ENCODE assay signal across 18 cellular contexts in the genomic region with DNA sequence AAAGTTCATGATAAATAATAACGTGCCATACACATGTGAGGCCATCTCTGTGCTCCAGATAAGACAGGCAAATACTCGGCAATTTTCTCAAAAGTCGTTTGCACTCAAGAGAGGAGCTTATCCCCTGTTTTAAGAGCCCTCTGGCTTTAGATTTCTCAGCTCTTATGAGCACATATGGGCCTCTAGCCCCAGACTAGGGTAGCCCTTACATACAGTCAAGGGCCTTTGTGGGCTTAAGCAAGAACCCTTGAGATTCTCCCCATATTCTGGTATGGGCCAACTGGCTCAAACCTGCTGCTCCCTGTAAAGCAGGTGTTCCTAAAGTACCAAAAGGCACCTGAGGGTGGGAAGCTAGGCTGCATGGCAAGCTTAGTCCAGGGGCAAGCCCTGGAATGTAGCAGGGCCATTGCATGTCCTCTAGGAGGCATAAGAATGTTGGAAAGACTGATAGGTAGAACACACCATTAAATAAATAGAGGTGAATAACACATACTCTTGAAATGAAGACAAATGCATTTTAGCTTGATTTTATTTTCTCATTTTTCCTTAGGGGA.
"Had no signal": no experiment of that assay in that cellular context is flagged by ENCODE, and none has a peak within 500 bp of the region (broad histone marks: within the 10 kb centered on the region; RNA-seq: fewer than 3 reads in every experiment).

No MANE protein-coding gene starts in this region.

- ATAC-seq: activated CD4-positive, alpha-beta T cell treated with anti-CD3 and anti-CD28 coated beads for 36 hours; left colon had no signal

- H3K4me1 ChIP-seq: esophagus squamous epithelium, uterus had no signal

- H3K4me3 Mint-ChIP-seq: activated CD4-positive, alpha-beta T cell treated with anti-CD3 and anti-CD28 coated beads for 36 hours; activated naive CD8-positive, alpha-beta T cell treated with anti-CD3 and anti-CD28 coated beads, Interleukin-2, amount 10 ng/mL, durations not matched to agents 7 days and 5 days; nephron progenitor cell had no signal

- H3K27ac Mint-ChIP-seq: activated CD4-positive, alpha-beta T cell treated with anti-CD3 and anti-CD28 coated beads for 36 hours; activated naive CD8-positive, alpha-beta T cell treated with anti-CD3 and anti-CD28 coated beads, Interleukin-2, amount 10 ng/mL, durations not matched to agents 7 days and 5 days; nephron progenitor cell had no signal

- DNase-seq: activated CD4-positive, alpha-beta T cell treated with anti-CD3 and anti-CD28 coated beads for 36 hours; activated CD4-positive, alpha-beta T cell treated with anti-CD3 and anti-CD28 coated beads, Interleukin-2, amount 50 U/mL, for 48 hours; activated naive CD4-positive, alpha-beta T cell treated with Interleukin-2 at 50 U/mL for 16 hours; activated naive CD8-positive, alpha-beta T cell treated with anti-CD3 and anti-CD28 coated beads, Interleukin-2, amount 10 ng/mL, durations not matched to agents 7 days and 5 days; activated T-cell treated with anti-CD3 and anti-CD28 coated beads for 4 hours; amygdala; dermis blood vessel endothelial cell; effector memory CD4-positive, alpha-beta T cell; esophagus squamous epithelium; islet precursor cell; left colon; mammary epithelial cell; nephron progenitor cell; stimulated activated CD4-positive, alpha-beta T cell treated with anti-CD3 and anti-CD28 coated beads, Interleukin-2, amount 100 ng/mL, for 24 hours; stimulated activated naive CD4-positive, alpha-beta T cell treated with Interleukin-2 at 50 U/mL for 16 hours; substantia nigra; uterus had no signal

- H3K27me3 ChIP-seq: esophagus squamous epithelium, tibial nerve, uterus had no signal

- H3K27ac ChIP-seq: uterus had no signal

- H3K4me1 Mint-ChIP-seq: activated CD4-positive, alpha-beta T cell treated with anti-CD3 and anti-CD28 coated beads for 36 hours; activated naive CD8-positive, alpha-beta T cell treated with anti-CD3 and anti-CD28 coated beads, Interleukin-2, amount 10 ng/mL, durations not matched to agents 7 days and 5 days; nephron progenitor cell had no signal

- H3K36me3 ChIP-seq: esophagus squamous epithelium, tibial nerve, uterus had no signal

- H3K27me3 Mint-ChIP-seq: activated CD4-positive, alpha-beta T cell treated with anti-CD3 and anti-CD28 coated beads for 36 hours; activated naive CD8-positive, alpha-beta T cell treated with anti-CD3 and anti-CD28 coated beads, Interleukin-2, amount 10 ng/mL, durations not matched to agents 7 days and 5 days had no signal

- H3K4me3 ChIP-seq: esophagus squamous epithelium, tibial nerve, uterus had no signal
